23 cellular contexts compared by ENCODE assay signal in the genomic region with DNA sequence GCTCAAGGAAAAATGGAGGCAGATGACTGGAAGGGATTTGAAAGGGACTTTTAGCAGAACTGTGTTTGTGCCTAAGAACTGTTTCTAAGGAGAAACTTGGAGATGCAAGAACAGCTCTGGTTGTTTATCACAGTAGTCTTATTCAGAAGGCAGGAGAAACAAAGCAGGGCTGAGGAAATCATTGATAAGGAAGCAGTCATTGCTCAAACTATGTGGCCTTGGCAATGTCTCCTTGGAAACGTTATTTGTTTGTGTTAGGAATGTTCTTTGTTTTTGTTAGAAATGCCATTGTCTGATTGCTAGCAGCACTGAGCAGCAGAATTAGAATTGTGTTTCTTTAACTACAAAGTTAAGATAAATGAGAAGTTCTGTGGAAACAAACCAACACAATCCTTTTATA.
A peak's percentile ranks its signal among the peaks of the same experiment; 100 is the strongest.
DNase-seq lines count a peak whose midpoint lies in the region; ATAC-seq, FAIRE-seq and TF ChIP-seq lines count a peak whose summit lies in the region.
"Had no signal": no experiment of that assay in that cellular context is flagged by ENCODE, and none has a peak within 500 bp of the region (broad histone marks: within the 10 kb centered on the region; RNA-seq: fewer than 3 reads in every experiment).

No MANE protein-coding gene starts in this region.

- TF ChIP-seq POLR2A in testis (IDR thresholded peaks at IDR 0.05) = no peak

- H3K27me3 Mint-ChIP-seq in activated CD4-positive, alpha-beta T cell treated with anti-CD3 and anti-CD28 coated beads, Interleukin-2, amount 10 ng/mL, durations not matched to agents 24 days and 14 days = no peaks in the 10 kb centered on the region
- H3K27me3 Mint-ChIP-seq: activated naive CD8-positive, alpha-beta T cell treated with anti-CD3 and anti-CD28 coated beads, Interleukin-2, amount 50 U/mL, for 24 hours; CD4-positive, alpha-beta T cell had no signal

- TF ChIP-seq CTCF in left ventricle myocardium inferior (IDR thresholded peaks at IDR 0.05; ENCODE audit: borderline replicate concordance) (no peak), testis (IDR thresholded peaks at IDR 0.05) (no peak), kidney (IDR thresholded peaks at IDR 0.05; ENCODE audit: borderline replicate concordance, extremely low read depth, insufficient read depth) (no peak)

- no peak overlapping the region for H3K4me3 Mint-ChIP-seq in activated CD4-positive, alpha-beta T cell treated with anti-CD3 and anti-CD28 coated beads, Interleukin-2, amount 10 ng/mL, durations not matched to agents 24 days and 14 days
- H3K4me3 Mint-ChIP-seq: activated CD8-positive, alpha-beta T cell treated with anti-CD3 and anti-CD28 coated beads, Interleukin-2, amount 10 ng/mL, durations not matched to agents 7 days and 5 days; activated naive CD8-positive, alpha-beta T cell treated with anti-CD3 and anti-CD28 coated beads, Interleukin-2, amount 50 U/mL, for 24 hours; CD4-positive, alpha-beta T cell had no signal

- no peaks in the 10 kb centered on the region for H3K4me1 Mint-ChIP-seq in activated CD4-positive, alpha-beta T cell treated with anti-CD3 and anti-CD28 coated beads, Interleukin-2, amount 10 ng/mL, durations not matched to agents 24 days and 14 days
- H3K4me1 Mint-ChIP-seq: activated naive CD8-positive, alpha-beta T cell treated with anti-CD3 and anti-CD28 coated beads, Interleukin-2, amount 50 U/mL, for 24 hours had no signal

- H3K27ac Mint-ChIP-seq in activated CD4-positive, alpha-beta T cell treated with anti-CD3 and anti-CD28 coated beads, Interleukin-2, amount 10 ng/mL, durations not matched to agents 24 days and 14 days = no peak overlapping the region
- H3K27ac Mint-ChIP-seq: activated CD8-positive, alpha-beta T cell treated with anti-CD3 and anti-CD28 coated beads, Interleukin-2, amount 10 ng/mL, durations not matched to agents 7 days and 5 days; activated naive CD8-positive, alpha-beta T cell treated with anti-CD3 and anti-CD28 coated beads, Interleukin-2, amount 50 U/mL, for 24 hours; CD4-positive, alpha-beta T cell had no signal

- no peak for DNase-seq in Right ventricle myocardium inferior (ENCODE audit: missing footprints)
- no peak for DNase-seq in left ventricle myocardium inferior
- peak; percentile 65 for DNase-seq in kidney tubule cell (ENCODE audit: low spot score)
- peak; percentile 30 for DNase-seq in testis
- DNase-seq in activated CD4-positive, alpha-beta T cell treated with anti-CD3 and anti-CD28 coated beads, Interleukin-2, amount 10 ng/mL, durations not matched to agents 24 days and 14 days = no peak
- no peak for DNase-seq in left lobe of liver (ENCODE audit: low spot score)
- DNase-seq in kidney = no peak
- DNase-seq: ACHN; activated CD8-positive, alpha-beta T cell treated with anti-CD3 and anti-CD28 coated beads, Interleukin-2, amount 10 ng/mL, durations not matched to agents 7 days and 5 days; activated naive CD8-positive, alpha-beta T cell treated with anti-CD3 and anti-CD28 coated beads, Interleukin-2, amount 50 U/mL, for 24 hours; CD4-positive, alpha-beta T cell; GOT3; hippocampal formation; midbrain; NCI-H2029 treated with DMSO at 0.1 percent for 48 hours; NCI-H748 treated with DMSO at 0.1 percent for 48 hours; occipital lobe; Peyer's patch; upper lobe of left lung had no signal

- intact Hi-C loops in Right ventricle myocardium inferior (cut with DNase I) = no loop called here
- intact Hi-C loops in left ventricle myocardium inferior (cut with micrococcal nuclease) = no loop called here
- intact Hi-C loops in testis (cut with DNase I; ENCODE audit: low total_unique reads) = no loop called here
- intact Hi-C loops in activated CD4-positive, alpha-beta T cell treated with anti-CD3 and anti-CD28 coated beads, Interleukin-2, amount 10 ng/mL, durations not matched to agents 24 days and 14 days (cut with micrococcal nuclease) = no loop called here
- intact Hi-C loops in kidney (cut with DNase I) = no loop called here

- H3K4me1 ChIP-seq in left ventricle myocardium inferior (peaks cover 9% of the 10 kb centered on the region), testis (peaks cover 9% of the 10 kb centered on the region), kidney (ENCODE audit: control insufficient read depth in 1 of 2, insufficient read depth in 1 of 2, low read depth in 1 of 2, low read length in 2 of 2) (no peaks in the 10 kb centered on the region)
- H3K4me1 ChIP-seq: Peyer's patch, upper lobe of left lung had no signal

- H3K9me3 ChIP-seq in left ventricle myocardium inferior (replicated peaks) (peaks cover 12% of the 10 kb centered on the region), testis (no peaks in the 10 kb centered on the region), kidney (ENCODE audit: control insufficient read depth in 1 of 2, low read length in 2 of 2) (no peaks in the 10 kb centered on the region)
- H3K9me3 ChIP-seq: Peyer's patch, upper lobe of left lung had no signal

- H3K4me3 ChIP-seq in left ventricle myocardium inferior (no peak overlapping the region), testis (no peak overlapping the region), kidney (ENCODE audit: low read length in 2 of 2) (no peak overlapping the region)
- H3K4me3 ChIP-seq: coronary artery, esophagus muscularis mucosa, Peyer's patch, skin epidermis, upper lobe of left lung had no signal

- no peaks in the 10 kb centered on the region for H3K27me3 ChIP-seq in left ventricle myocardium inferior (ENCODE audit: low read depth)
- no peaks in the 10 kb centered on the region for H3K27me3 ChIP-seq in testis
- H3K27me3 ChIP-seq: esophagus muscularis mucosa, Peyer's patch, upper lobe of left lung had no signal

- ATAC-seq in Right ventricle myocardium inferior (peak; percentile 48), left lobe of liver (no peak)
- ATAC-seq: activated CD8-positive, alpha-beta T cell treated with anti-CD3 and anti-CD28 coated beads, Interleukin-2, amount 10 ng/mL, durations not matched to agents 7 days and 5 days; activated naive CD8-positive, alpha-beta T cell treated with anti-CD3 and anti-CD28 coated beads, Interleukin-2, amount 50 U/mL, for 24 hours had no signal

- no peaks in the 10 kb centered on the region for H3K36me3 ChIP-seq in left ventricle myocardium inferior
- no peaks in the 10 kb centered on the region for H3K36me3 ChIP-seq in testis (ENCODE audit: low read depth, missing control alignments)
- H3K36me3 ChIP-seq in kidney (ENCODE audit: control insufficient read depth in 1 of 2, insufficient read depth in 2 of 2, low read length in 2 of 2) = no peaks in the 10 kb centered on the region
- H3K36me3 ChIP-seq: esophagus muscularis mucosa, Peyer's patch, upper lobe of left lung had no signal

- H3K27ac ChIP-seq in left ventricle myocardium inferior (replicated peaks) = no peak overlapping the region
- peak overlapping the region; percentile 41 to 50 for H3K27ac ChIP-seq in testis
- no peak overlapping the region for H3K27ac ChIP-seq in kidney (ENCODE audit: low read depth in 2 of 2, low read length in 2 of 2)

- 0 to 3% methylated on average over 1 of the region's 1 CpG for WGBS in testis, 2 donors

- no peaks in the 10 kb centered on the region for H3K9me3 Mint-ChIP-seq in activated CD4-positive, alpha-beta T cell treated with anti-CD3 and anti-CD28 coated beads, Interleukin-2, amount 10 ng/mL, durations not matched to agents 24 days and 14 days

- peak; percentile 76 for FAIRE-seq in endometrium (lab: Jason Lieb, UNC)
- no peak for FAIRE-seq in kidney (lab: Jason Lieb, UNC)

- no peaks in the 10 kb centered on the region for H3K36me3 Mint-ChIP-seq in activated CD4-positive, alpha-beta T cell treated with anti-CD3 and anti-CD28 coated beads, Interleukin-2, amount 10 ng/mL, durations not matched to agents 24 days and 14 days (ENCODE audit: low read depth)

- H3K9ac ChIP-seq in kidney (ENCODE audit: low read length in 2 of 2) = no peak overlapping the region

Comparison
In these comparisons a context has a peak if more than half of its experiments do, and no peak if none do; other contexts are left out.
1. DNase-seq: peak in kidney tubule cell (single experiment) and testis (single experiment); none in Right ventricle myocardium inferior (single experiment), left ventricle myocardium inferior (single experiment), activated CD4-positive, alpha-beta T cell treated with anti-CD3 and anti-CD28 coated beads, Interleukin-2, amount 10 ng/mL, durations not matched to agents 24 days and 14 days (single experiment), left lobe of liver (single experiment) and kidney (single experiment).
2. H3K27ac ChIP-seq: peak in testis (2 of 2); none in left ventricle myocardium inferior (single experiment) and kidney (0 of 2).